Comparison of ENCODE assay signal across 24 cellular contexts in the genomic region with DNA sequence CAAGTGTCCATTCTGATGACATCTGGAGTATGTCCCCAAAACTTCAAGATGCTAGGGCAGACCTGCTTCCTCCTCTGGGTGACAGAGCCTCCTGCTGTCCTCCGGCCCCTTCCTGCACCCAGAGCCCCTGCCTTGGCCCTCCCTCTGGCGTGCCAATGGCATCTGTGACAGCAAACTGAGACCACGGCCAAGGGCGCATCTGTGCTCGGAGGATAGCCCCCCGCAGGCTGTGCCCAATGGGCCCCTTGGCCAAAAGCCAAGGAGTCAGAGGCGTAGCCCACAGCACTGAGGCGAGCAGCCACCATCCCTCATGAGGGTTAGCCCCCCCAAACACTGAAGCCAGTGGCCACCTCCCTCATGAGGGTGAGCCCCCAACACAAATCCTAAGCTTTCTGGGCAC. TPM values are rescaled to one million over a fixed set of nuclear protein-coding genes. Genes with fewer than 3 reads are reported as not detected.
DNase-seq lines count a peak whose midpoint lies in the region; ATAC-seq, FAIRE-seq and TF ChIP-seq lines count a peak whose summit lies in the region.
"Had no signal": no experiment of that assay in that cellular context is flagged by ENCODE, and none has a peak within 500 bp of the region (broad histone marks: within the 10 kb centered on the region; RNA-seq: fewer than 3 reads in every experiment).

No MANE protein-coding gene starts in this region.

- intact Hi-C loops in ovary (cut with DNase I): no loop called here

- H3K36me3 ChIP-seq in BLaER1 (peaks cover 76% of the 10 kb centered on the region), bronchial epithelial cell (ENCODE audit: control insufficient read depth, insufficient read depth, low read length) (peaks cover 58% of the 10 kb centered on the region), ovary (peaks cover 2% of the 10 kb centered on the region), upper lobe of left lung (peaks cover 16 to 87% (median 70%) of the 10 kb centered on the region in 4 donors)
- H3K36me3 ChIP-seq: MG63 had no signal

- 78 to 86% (median 83%) methylated on average over 8 of the region's 8 CpGs for WGBS in ovary, 3 donors
- WGBS in upper lobe of left lung, 2 donors: 97% methylated on average over 7 of the region's 8 CpGs; no CpG with 5 or more reads in 1 of the 2 donors

- H3K4me1 ChIP-seq in BLaER1 (peaks cover 78% of the 10 kb centered on the region), ovary (ENCODE audit: insufficient read depth) (no peaks in the 10 kb centered on the region), upper lobe of left lung (peaks cover 0 to 18% (median 5%) of the 10 kb centered on the region in 4 donors)

- peak; percentile 55 for FAIRE-seq in bronchial epithelial cell (lab: Jason Lieb, UNC)
- FAIRE-seq: A204.1, D721Med, GM18507 had no signal

- no peak for ATAC-seq in upper lobe of left lung (ENCODE audit: low FRiP score in 2 of 2)
- ATAC-seq: GM23338 had no signal

- no peak overlapping the region for H3K4me3 ChIP-seq in BLaER1
- H3K4me3 ChIP-seq in bronchial epithelial cell (ENCODE audit: low read depth, low read length): no peak overlapping the region
- no peak overlapping the region for H3K4me3 ChIP-seq in ovary
- H3K4me3 ChIP-seq in upper lobe of left lung: no peak overlapping the region
- H3K4me3 ChIP-seq: BLaER1 treated with 17β-estradiol and CSF1 and Interleukin-3, amounts not matched to agents 10 nM and 100 nM; GM23338; MG63; SK-N-MC had no signal

- peak overlapping the region; percentile 100 for H3K4me2 ChIP-seq in BLaER1
- H3K4me2 ChIP-seq: GM23338 had no signal

- peaks cover 100% of the 10 kb centered on the region for H4K20me1 ChIP-seq in BLaER1

- no peak for DNase-seq in bronchial epithelial cell (ENCODE audit: low read depth)
- peak in 4 of 5 donors; percentile 6 to 36 (median 16) for DNase-seq in ovary
- peak; percentile 12 to 52 for DNase-seq in upper lobe of left lung
- DNase-seq in NCI-H1417 (lab: John Stamatoyannopoulos, UW): no peak
- DNase-seq in activated CD4-positive, alpha-beta T cell treated with anti-CD3 and anti-CD28 coated beads, Interleukin-2, amount 50 U/mL, for 4 hours: no peak
- no peak for DNase-seq in SK-N-DZ (ENCODE audit: low spot score)
- DNase-seq: CD4-positive, alpha-beta T cell; DMS53; H9; KG1; MG63; NCI-H1105 treated with DMSO at 0.1 percent for 48 hours; NCI-H2029; NCI-H2227 treated with DMSO at 0.1 percent for 48 hours; NCI-H526 treated with DMSO at 0.1 percent for 48 hours; RPMI8226; SHP77 had no signal

- no peaks in the 10 kb centered on the region for H3K9me3 ChIP-seq in BLaER1
- no peaks in the 10 kb centered on the region for H3K9me3 ChIP-seq in ovary
- H3K9me3 ChIP-seq in upper lobe of left lung: no peaks in the 10 kb centered on the region
- H3K9me3 ChIP-seq: BLaER1 treated with 17β-estradiol and CSF1 and Interleukin-3, amounts not matched to agents 10 nM and 100 nM; MG63 had no signal

- TF ChIP-seq EP300 in ovary (IDR thresholded peaks at IDR 0.05) (no peak), upper lobe of left lung (IDR thresholded peaks at IDR 0.05) (no peak)

- no peak overlapping the region for H3K27ac ChIP-seq in BLaER1
- no peak overlapping the region for H3K27ac ChIP-seq in ovary
- H3K27ac ChIP-seq in upper lobe of left lung: no peak overlapping the region
- H3K27ac ChIP-seq: BLaER1 treated with 17β-estradiol and CSF1 and Interleukin-3, amounts not matched to agents 10 nM and 100 nM; SK-N-MC had no signal

- TF ChIP-seq POLR2A in ovary (IDR thresholded peaks at IDR 0.05) (no peak), upper lobe of left lung (IDR thresholded peaks at IDR 0.05) (no peak)

- TF ChIP-seq CTCF in bronchial epithelial cell (IDR thresholded peaks at IDR 0.05; ENCODE audit: insufficient read depth, low read length, severe bottlenecking) (no peak), ovary (IDR thresholded peaks at IDR 0.05) (no peak), upper lobe of left lung (IDR thresholded peaks at IDR 0.05) (no peak)

- H3K27me3 ChIP-seq in BLaER1: no peaks in the 10 kb centered on the region
- no peaks in the 10 kb centered on the region for H3K27me3 ChIP-seq in bronchial epithelial cell (ENCODE audit: control insufficient read depth, insufficient read depth, low read length)
- no peaks in the 10 kb centered on the region for H3K27me3 ChIP-seq in ovary
- H3K27me3 ChIP-seq in upper lobe of left lung: no peaks in the 10 kb centered on the region
- H3K27me3 ChIP-seq: BLaER1 treated with 17β-estradiol and CSF1 and Interleukin-3, amounts not matched to agents 10 nM and 100 nM; MG63 had no signal

- no peak overlapping the region for H3K9ac ChIP-seq in BLaER1

RNA-seq across cellular contexts. Expression of a gene that starts 7.9 kb away (rescaled TPM):
- total RNA-seq in bronchial epithelial cell (53.7 and 106 TPM in 2 replicates), ovary (100 to 1,000 TPM in 6 of 7 donors, 10 to 100 TPM in 1; 87.8 to 165 (median 135) TPM), upper lobe of left lung (100 to 1,000 TPM in 5 of 6 donors, 10 to 100 TPM in 1; 98.5 to 267 (median 251) TPM)
- 100 to 1,000 TPM in 1 of 2 donors, 10 to 100 TPM in 1; 74.3 to 179 TPM for polyA plus RNA-seq in ovary
- 40.9 and 43.3 TPM in 2 replicates for polyA plus RNA-seq in SK-N-DZ (2014; cell fraction: cytosol; rRNA removed)
- polyA plus RNA-seq in SK-N-DZ (2014; cell fraction: nucleus; rRNA removed): 27.2 and 40.4 TPM in 2 replicates

Comparison
In these comparisons a context has a peak if more than half of its experiments do, and no peak if none do; other contexts are left out.
1. DNase-seq: peak in ovary (4 of 5) and upper lobe of left lung (2 of 2); none in bronchial epithelial cell (single experiment), NCI-H1417 (0 of 3), activated CD4-positive, alpha-beta T cell treated with anti-CD3 and anti-CD28 coated beads, Interleukin-2, amount 50 U/mL, for 4 hours (0 of 2) and SK-N-DZ (single experiment).